8 cellular contexts compared by ENCODE assay signal in the genomic region with DNA sequence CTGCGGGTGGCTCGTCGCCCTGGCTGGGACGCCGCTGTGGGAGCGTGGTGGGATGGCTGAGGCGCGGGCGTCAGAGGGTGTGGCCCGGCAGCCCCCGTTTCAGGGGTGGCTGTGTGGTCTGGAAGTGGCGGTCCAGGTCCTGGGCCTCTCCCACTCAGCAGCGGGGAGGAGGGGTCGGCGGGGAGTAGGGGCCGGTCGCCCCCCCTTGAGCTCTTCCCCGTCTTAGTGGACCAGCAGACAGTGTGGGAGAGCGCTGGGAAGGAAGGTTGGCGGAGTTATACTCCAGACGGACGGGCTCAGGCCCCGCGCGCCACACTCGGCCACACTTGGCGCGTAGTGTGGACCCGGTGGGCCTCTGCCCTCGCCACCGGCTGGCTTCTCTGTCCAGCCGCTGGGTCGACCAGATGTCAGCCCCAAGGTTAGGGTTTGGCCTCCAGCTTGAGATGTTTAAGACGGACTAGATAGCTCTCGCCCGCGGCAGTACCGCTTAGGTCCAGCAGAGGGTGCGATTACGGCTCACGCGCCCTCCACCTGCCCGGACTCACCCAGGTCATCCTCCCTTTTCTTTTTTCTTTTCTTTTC. TPM values are rescaled to one million over a fixed set of nuclear protein-coding genes. Genes with fewer than 3 reads are reported as not detected.
DNase-seq lines count a peak whose midpoint lies in the region; ATAC-seq, FAIRE-seq and TF ChIP-seq lines count a peak whose summit lies in the region.

No MANE protein-coding gene starts in this region.

- H3K27ac ChIP-seq in GM23248 (no peak overlapping the region), testis (no peak overlapping the region)
- H3K27ac ChIP-seq in naive thymus-derived CD4-positive, alpha-beta T cell (ENCODE audit: low read depth, low read length) = no peak overlapping the region

- H3K4me2 ChIP-seq in GM23248 (ENCODE audit: unreplicated experiment) = no peak overlapping the region

- no peak overlapping the region for H3K27ac Mint-ChIP-seq in central memory CD8-positive, alpha-beta T cell (ENCODE audit: low read depth)
- peak overlapping the region in 3 of 9 donors; percentile 6 to 71 (median 55) for H3K27ac Mint-ChIP-seq in naive thymus-derived CD4-positive, alpha-beta T cell

- no peaks in the 10 kb centered on the region for H3K79me2 ChIP-seq in GM23248 (ENCODE audit: insufficient read depth)

- intact Hi-C loops in naive thymus-derived CD4-positive, alpha-beta T cell (cut with micrococcal nuclease) = loop anchor here (1.0 to 2.0 kb wide), 4 partner anchors 22 to 281 kb away; partner anchors contain the start of gene ZNF429 (in 1 of the 2)
- intact Hi-C loops in testis (cut with DNase I; ENCODE audit: low total_unique reads) = no loop called here

- no peak overlapping the region for H3K9ac ChIP-seq in GM23248

- no peaks in the 10 kb centered on the region for H3K36me3 ChIP-seq in GM23248 (ENCODE audit: low read depth)
- H3K36me3 ChIP-seq in naive thymus-derived CD4-positive, alpha-beta T cell (ENCODE audit: control insufficient read depth in 2 of 3, insufficient read depth in 3 of 3, low read length in 3 of 3) = no peaks in the 10 kb centered on the region
- no peaks in the 10 kb centered on the region for H3K36me3 ChIP-seq in testis (ENCODE audit: low read depth, missing control alignments)

- H3K9me3 Mint-ChIP-seq in central memory CD8-positive, alpha-beta T cell = no peaks in the 10 kb centered on the region
- peaks cover 0 to 35% (median 3%) of the 10 kb centered on the region in 11 donors for H3K9me3 Mint-ChIP-seq in naive thymus-derived CD4-positive, alpha-beta T cell

- in situ Hi-C loops in GM23248 (cut with MboI) = no loop called here

- no peak for TF ChIP-seq POLR2A in testis (IDR thresholded peaks at IDR 0.05)

- ATAC-seq in central memory CD8-positive, alpha-beta T cell (replicated peaks; ENCODE audit: extremely low read depth, poor library complexity, severe bottlenecking) = peak; percentile 63
- peak; percentile 76 for ATAC-seq in naive thymus-derived CD4-positive, alpha-beta T cell

- peaks cover 5% of the 10 kb centered on the region for H3K36me3 Mint-ChIP-seq in central memory CD8-positive, alpha-beta T cell (ENCODE audit: insufficient read depth)
- H3K36me3 Mint-ChIP-seq in naive thymus-derived CD4-positive, alpha-beta T cell = peaks cover 0 to 3% (median 0%) of the 10 kb centered on the region in 5 donors

- H3K27me3 ChIP-seq in GM23248 (replicated peaks; ENCODE audit: insufficient read depth) (no peaks in the 10 kb centered on the region), testis (no peaks in the 10 kb centered on the region)
- no peaks in the 10 kb centered on the region for H3K27me3 ChIP-seq in naive thymus-derived CD4-positive, alpha-beta T cell (ENCODE audit: control insufficient read depth in 2 of 2, insufficient read depth in 2 of 2, low read length in 2 of 2)

- POLR2A ChIA-PET in naive thymus-derived CD4-positive, alpha-beta T cell (lab: Charles Lee) = interaction anchor here (0.8 kb wide), 1 partner anchor 220 kb away, joined by 3 read pairs; no protein-coding TSS in a partner anchor

- no peaks in the 10 kb centered on the region for H3F3A ChIP-seq in GM23248 (ENCODE audit: insufficient read depth)

- DNase-seq in GM23248 (peak; percentile 8), testis (peak; percentile 85), MV-4-11 (lab: John Stamatoyannopoulos, UW) (no peak), HTR-8/SVneo (ENCODE audit: insufficient read length, low spot score) (no peak), UCSD-AML1 (lab: John Stamatoyannopoulos, UW; ENCODE audit: unreplicated experiment) (no peak)
- peak; percentile 59 to 60 for DNase-seq in central memory CD8-positive, alpha-beta T cell (ENCODE audit: low spot score in 2 of 2)
- peak in 8 of 9 donors; percentile 33 to 66 (median 48) for DNase-seq in naive thymus-derived CD4-positive, alpha-beta T cell

- no peaks in the 10 kb centered on the region for H4K20me1 ChIP-seq in GM23248 (ENCODE audit: insufficient read depth)

- no peaks in the 10 kb centered on the region for H3K9me2 ChIP-seq in GM23248 (ENCODE audit: insufficient read depth)

- TF ChIP-seq CTCF in WI38 (IDR thresholded peaks at IDR 0.05; ENCODE audit: low read depth, low read length) (0 out of 2 replicates have a peak, but pooled peaks have one; percentile 22), testis (IDR thresholded peaks at IDR 0.05) (peak; percentile 29 to 77 (median 70))

- H3K4me1 ChIP-seq in GM23248 (ENCODE audit: insufficient read depth) = no peaks in the 10 kb centered on the region
- H3K4me1 ChIP-seq in naive thymus-derived CD4-positive, alpha-beta T cell (ENCODE audit: control insufficient read depth in 2 of 2, insufficient read depth in 2 of 2, low read length in 2 of 2) = no peaks in the 10 kb centered on the region
- H3K4me1 ChIP-seq in testis = no peaks in the 10 kb centered on the region

- peak overlapping the region; percentile 47 for H3K4me3 Mint-ChIP-seq in central memory CD8-positive, alpha-beta T cell
- H3K4me3 Mint-ChIP-seq in naive thymus-derived CD4-positive, alpha-beta T cell = peak overlapping the region in 1 of 10 donors; percentile 21

- no peak overlapping the region for H3K4me3 ChIP-seq in GM23248
- no peak overlapping the region for H3K4me3 ChIP-seq in WI38 (ENCODE audit: low read depth, low read length)
- no peak overlapping the region for H3K4me3 ChIP-seq in naive thymus-derived CD4-positive, alpha-beta T cell (ENCODE audit: low read length)
- H3K4me3 ChIP-seq in testis = peak overlapping the region; percentile 45

- peaks cover 11% of the 10 kb centered on the region for H3K4me1 Mint-ChIP-seq in central memory CD8-positive, alpha-beta T cell
- H3K4me1 Mint-ChIP-seq in naive thymus-derived CD4-positive, alpha-beta T cell = peaks cover 0 to 5% (median 0%) of the 10 kb centered on the region in 7 donors

- WGBS in GM23248 (ENCODE audit: low coverage in 1 of 2, low lambda C conversion rate in 2 of 2, missing lambda C conversion rate in 2 of 2), 2 experiments = 86 to 92% methylated on average over 20 to 43 of the region's 43 CpGs
- WGBS in testis, 2 donors = 35 to 65% methylated on average over 16 to 42 of the region's 43 CpGs

- H2AFZ ChIP-seq in GM23248 = no peak overlapping the region

- H3K27me3 Mint-ChIP-seq in central memory CD8-positive, alpha-beta T cell = no peaks in the 10 kb centered on the region
- no peaks in the 10 kb centered on the region for H3K27me3 Mint-ChIP-seq in naive thymus-derived CD4-positive, alpha-beta T cell

- H3K9me3 ChIP-seq in GM23248 (ENCODE audit: low read depth) (no peaks in the 10 kb centered on the region), testis (no peaks in the 10 kb centered on the region)
- no peaks in the 10 kb centered on the region for H3K9me3 ChIP-seq in naive thymus-derived CD4-positive, alpha-beta T cell (ENCODE audit: control insufficient read depth in 2 of 3, low read length in 3 of 3)

- no peak for FAIRE-seq in HTR-8/SVneo (lab: Jason Lieb, UNC)

- CTCF ChIA-PET in naive thymus-derived CD4-positive, alpha-beta T cell (lab: Charles Lee) = interaction anchor here (0.6 to 2.0 kb wide), 12 partner anchors 19 to 386 kb away, joined by 3 to 16 read pairs (median 4); partner anchors contain the start of genes ZNF429 and ZNF708

RNA-seq across cellular contexts. Expression of gene ZNF429, which starts 21.7 kb away (rescaled TPM):
- 5.1 and 6.1 TPM in 2 replicates for total RNA-seq in GM23248 (2014; rRNA removed; shearing (Covaris generic))
- polyA plus RNA-seq in GM23248 (2016; fragmentation: Nextera tagmentation; extraction: Ambion mirVana) = 7.3 and 8.1 TPM in 2 replicates
- total RNA-seq in naive thymus-derived CD4-positive, alpha-beta T cell = 10 to 100 TPM in 4 of 5 experiments, 1 to 10 TPM in 1; 6.4 to 30.7 (median 25.0) TPM
- polyA plus RNA-seq in naive thymus-derived CD4-positive, alpha-beta T cell = 10 to 100 TPM; 36.8 to 37.1 TPM
- 10 to 100 TPM; 32.3 to 40.9 TPM for total RNA-seq in testis
- polyA plus RNA-seq in testis (ENCODE audit: insufficient read depth, low read depth, low replicate concordance) = 10.1 TPM

Comparison
In these comparisons a context has a peak if more than half of its experiments do, and no peak if none do; other contexts are left out.
1. DNase-seq: peak in GM23248 (single experiment), central memory CD8-positive, alpha-beta T cell (2 of 2), naive thymus-derived CD4-positive, alpha-beta T cell (8 of 9) and testis (single experiment); none in MV-4-11 (single experiment), HTR-8/SVneo (single experiment) and UCSD-AML1 (single experiment).
2. H3K4me3 ChIP-seq: peak in testis (2 of 2); none in GM23248 (single experiment), WI38 (single experiment) and naive thymus-derived CD4-positive, alpha-beta T cell (single experiment).